In genomic region chr2:166338831-166339339, GRCh38 we compare ENCODE assay signal across 2 cellular contexts.
TF ChIP-seq lines count a peak whose summit lies in the region.

No MANE protein-coding gene starts in this region.

TF ChIP-seq in GM23338, 12 proteins besides CTCF, POLR2A, EP300 and RAD21 (continued from another document):
- TF ChIP-seq REST (IDR thresholded peaks at IDR 0.05; ENCODE audit: unreplicated experiment): no peak
- TF ChIP-seq ZNF114 (CRISPR knock-in tag; IDR thresholded peaks at IDR 0.05): no peak
- TF ChIP-seq ZNF331 (CRISPR knock-in tag; IDR thresholded peaks at IDR 0.05; ENCODE audit: low read depth): no peak
- TF ChIP-seq STAT1 (IDR thresholded peaks at IDR 0.05; ENCODE audit: unreplicated experiment): no peak
- no peak for TF ChIP-seq POLR2AphosphoS5 (IDR thresholded peaks at IDR 0.05; ENCODE audit: low read depth)
- no peak for TF ChIP-seq EZH2phosphoT487 (IDR thresholded peaks at IDR 0.05; ENCODE audit: unreplicated experiment)
- no peak for TF ChIP-seq JUNB (IDR thresholded peaks at IDR 0.05; ENCODE audit: unreplicated experiment)
- no peak for TF ChIP-seq ETS1 (IDR thresholded peaks at IDR 0.05)
- TF ChIP-seq EZH2 (IDR thresholded peaks at IDR 0.05; ENCODE audit: low read depth, unreplicated experiment): no peak
- no peak for TF ChIP-seq CREB1 (CRISPR knock-in tag; IDR thresholded peaks at IDR 0.05; ENCODE audit: low read depth)
- TF ChIP-seq, protein P1, sequence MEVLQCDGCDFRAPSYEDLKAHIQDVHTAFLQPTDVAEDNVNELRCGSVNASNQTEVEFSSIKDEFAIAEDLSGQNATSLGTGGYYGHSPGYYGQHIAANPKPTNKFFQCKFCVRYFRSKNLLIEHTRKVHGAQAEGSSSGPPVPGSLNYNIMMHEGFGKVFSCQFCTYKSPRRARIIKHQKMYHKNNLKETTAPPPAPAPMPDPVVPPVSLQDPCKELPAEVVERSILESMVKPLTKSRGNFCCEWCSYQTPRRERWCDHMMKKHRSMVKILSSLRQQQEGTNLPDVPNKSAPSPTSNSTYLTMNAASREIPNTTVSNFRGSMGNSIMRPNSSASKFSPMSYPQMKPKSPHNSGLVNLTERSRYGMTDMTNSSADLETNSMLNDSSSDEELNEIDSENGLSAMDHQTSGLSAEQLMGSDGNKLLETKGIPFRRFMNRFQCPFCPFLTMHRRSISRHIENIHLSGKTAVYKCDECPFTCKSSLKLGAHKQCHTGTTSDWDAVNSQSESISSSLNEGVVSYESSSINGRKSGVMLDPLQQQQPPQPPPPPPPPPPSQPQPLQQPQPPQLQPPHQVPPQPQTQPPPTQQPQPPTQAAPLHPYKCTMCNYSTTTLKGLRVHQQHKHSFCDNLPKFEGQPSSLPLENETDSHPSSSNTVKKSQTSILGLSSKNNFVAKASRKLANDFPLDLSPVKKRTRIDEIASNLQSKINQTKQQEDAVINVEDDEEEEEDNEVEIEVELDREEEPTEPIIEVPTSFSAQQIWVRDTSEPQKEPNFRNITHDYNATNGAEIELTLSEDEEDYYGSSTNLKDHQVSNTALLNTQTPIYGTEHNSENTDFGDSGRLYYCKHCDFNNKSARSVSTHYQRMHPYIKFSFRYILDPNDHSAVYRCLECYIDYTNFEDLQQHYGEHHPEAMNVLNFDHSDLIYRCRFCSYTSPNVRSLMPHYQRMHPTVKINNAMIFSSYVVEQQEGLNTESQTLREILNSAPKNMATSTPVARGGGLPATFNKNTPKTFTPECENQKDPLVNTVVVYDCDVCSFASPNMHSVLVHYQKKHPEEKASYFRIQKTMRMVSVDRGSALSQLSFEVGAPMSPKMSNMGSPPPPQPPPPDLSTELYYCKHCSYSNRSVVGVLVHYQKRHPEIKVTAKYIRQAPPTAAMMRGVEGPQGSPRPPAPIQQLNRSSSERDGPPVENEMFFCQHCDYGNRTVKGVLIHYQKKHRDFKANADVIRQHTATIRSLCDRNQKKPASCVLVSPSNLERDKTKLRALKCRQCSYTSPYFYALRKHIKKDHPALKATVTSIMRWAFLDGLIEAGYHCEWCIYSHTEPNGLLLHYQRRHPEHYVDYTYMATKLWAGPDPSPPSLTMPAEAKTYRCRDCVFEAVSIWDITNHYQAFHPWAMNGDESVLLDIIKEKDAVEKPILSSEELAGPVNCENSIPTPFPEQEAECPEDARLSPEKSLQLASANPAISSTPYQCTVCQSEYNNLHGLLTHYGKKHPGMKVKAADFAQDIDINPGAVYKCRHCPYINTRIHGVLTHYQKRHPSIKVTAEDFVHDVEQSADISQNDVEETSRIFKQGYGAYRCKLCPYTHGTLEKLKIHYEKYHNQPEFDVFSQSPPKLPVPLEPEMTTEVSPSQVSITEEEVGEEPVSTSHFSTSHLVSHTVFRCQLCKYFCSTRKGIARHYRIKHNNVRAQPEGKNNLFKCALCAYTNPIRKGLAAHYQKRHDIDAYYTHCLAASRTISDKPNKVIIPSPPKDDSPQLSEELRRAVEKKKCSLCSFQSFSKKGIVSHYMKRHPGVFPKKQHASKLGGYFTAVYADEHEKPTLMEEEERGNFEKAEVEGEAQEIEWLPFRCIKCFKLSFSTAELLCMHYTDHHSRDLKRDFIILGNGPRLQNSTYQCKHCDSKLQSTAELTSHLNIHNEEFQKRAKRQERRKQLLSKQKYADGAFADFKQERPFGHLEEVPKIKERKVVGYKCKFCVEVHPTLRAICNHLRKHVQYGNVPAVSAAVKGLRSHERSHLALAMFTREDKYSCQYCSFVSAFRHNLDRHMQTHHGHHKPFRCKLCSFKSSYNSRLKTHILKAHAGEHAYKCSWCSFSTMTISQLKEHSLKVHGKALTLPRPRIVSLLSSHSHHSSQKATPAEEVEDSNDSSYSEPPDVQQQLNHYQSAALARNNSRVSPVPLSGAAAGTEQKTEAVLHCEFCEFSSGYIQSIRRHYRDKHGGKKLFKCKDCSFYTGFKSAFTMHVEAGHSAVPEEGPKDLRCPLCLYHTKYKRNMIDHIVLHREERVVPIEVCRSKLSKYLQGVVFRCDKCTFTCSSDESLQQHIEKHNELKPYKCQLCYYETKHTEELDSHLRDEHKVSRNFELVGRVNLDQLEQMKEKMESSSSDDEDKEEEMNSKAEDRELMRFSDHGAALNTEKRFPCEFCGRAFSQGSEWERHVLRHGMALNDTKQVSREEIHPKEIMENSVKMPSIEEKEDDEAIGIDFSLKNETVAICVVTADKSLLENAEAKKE (CRISPR knock-in tag; IDR thresholded peaks at IDR 0.05): no peak

TF ChIP-seq in SK-N-SH, 30 proteins besides CTCF, POLR2A, EP300 and RAD21 (continued from another document):
- no peak for TF ChIP-seq REST (IDR thresholded peaks at IDR 0.05; ENCODE audit: low read depth, low read length)
- TF ChIP-seq SIN3A (IDR thresholded peaks at IDR 0.05; ENCODE audit: borderline replicate concordance, low read depth, low read length): no peak
- TF ChIP-seq GATA2 (CRISPR knock-in tag; IDR thresholded peaks at IDR 0.05): peak; percentile 27
